In genomic region chr3:8765528-8765927, GRCh38 we compare ENCODE assay signal across 33 cellular contexts. TPM values are rescaled to one million over a fixed set of nuclear protein-coding genes. Genes with fewer than 3 reads are reported as not detected.
DNase-seq lines count a peak whose midpoint lies in the region; ATAC-seq, FAIRE-seq and TF ChIP-seq lines count a peak whose summit lies in the region.
"Had no signal": no experiment of that assay in that cellular context is flagged by ENCODE, and none has a peak within 500 bp of the region (broad histone marks: within the 10 kb centered on the region; RNA-seq: fewer than 3 reads in every experiment).

No MANE protein-coding gene starts in this region.

- no peak for TF ChIP-seq EP300 in HepG2 (IDR thresholded peaks at IDR 0.05; ENCODE audit: low read depth in 2 of 2, low read length in 2 of 2)
- no peak for TF ChIP-seq EP300 in HepG2 (CRISPR knock-in tag; IDR thresholded peaks at IDR 0.05; ENCODE audit: borderline replicate concordance)

- WGBS in HepG2 (ENCODE audit: low lambda C conversion rate), result 10% methylated on average over 3 of the region's 4 CpGs
- 48% methylated on average over 3 of the region's 4 CpGs for WGBS in right lobe of liver (ENCODE audit: insufficient coverage, low coverage, low lambda C conversion rate, missing lambda C conversion rate)
- WGBS in mesenchymal stem cell, result 88% methylated on average over 4 of the region's 4 CpGs

- H3K27me3 ChIP-seq in HepG2 (ENCODE audit: control insufficient read depth in 1 of 2, insufficient read depth in 2 of 2, low read length in 2 of 2), result peaks cover 0 to 15% of the 10 kb centered on the region in 2 experiments; a peak in 2 of 5 replicates
- H3K27me3 ChIP-seq in right lobe of liver, result peaks cover 0 to 3% of the 10 kb centered on the region in 2 donors
- H3K27me3 ChIP-seq in PC-3 (ENCODE audit: low read length), result no peaks in the 10 kb centered on the region
- peaks cover 0 to 60% of the 10 kb centered on the region in 2 experiments for H3K27me3 ChIP-seq in mesenchymal stem cell (ENCODE audit: control insufficient read depth in 1 of 2, insufficient read depth in 1 of 2, low read length in 2 of 2)

- H3F3A ChIP-seq in PC-3 (ENCODE audit: low read length, unreplicated experiment), result no peaks in the 10 kb centered on the region

- H2BK5ac ChIP-seq in mesenchymal stem cell (ENCODE audit: low read depth, low read length, poor library complexity, severe bottlenecking), result no peak overlapping the region

- no peak overlapping the region for H3K23ac ChIP-seq in mesenchymal stem cell (ENCODE audit: low read length in 2 of 2)

- no peaks in the 10 kb centered on the region for H3K9me2 ChIP-seq in PC-3 (replicated peaks; ENCODE audit: low read length)

- H3K27me3 Mint-ChIP-seq in stimulated activated naive B cell treated with anti-CD40 and anti-IgM and Interleukin-4, amounts not matched to agents 10 μg/mL and 1 μg/mL and 100 μg/mL, for 72 hours, result peaks cover 28 to 33% of the 10 kb centered on the region in 2 donors

- H3K4me3 Mint-ChIP-seq in stimulated activated naive B cell treated with anti-CD40 and anti-IgM and Interleukin-4, amounts not matched to agents 10 μg/mL and 1 μg/mL and 100 μg/mL, for 72 hours, result no peak overlapping the region
- H3K4me3 Mint-ChIP-seq: activated CD4-positive, alpha-beta T cell treated with anti-CD3 and anti-CD28 coated beads, Interleukin-2, amount 10 ng/mL, durations not matched to agents 7 days and 5 days; effector memory CD8-positive, alpha-beta T cell; GM23338; stimulated activated memory B cell treated with anti-CD40 and anti-IgM and Interleukin-4, amounts not matched to agents 10 μg/mL and 1 μg/mL and 100 μg/mL, for 72 hours; T-cell; type B pancreatic cell; WTC11 had no signal

- H3K9me3 ChIP-seq in HepG2 (ENCODE audit: low read length), result no peaks in the 10 kb centered on the region
- H3K9me3 ChIP-seq in right lobe of liver, result no peaks in the 10 kb centered on the region
- H3K9me3 ChIP-seq in PC-3 (ENCODE audit: low read length), result no peaks in the 10 kb centered on the region
- no peaks in the 10 kb centered on the region for H3K9me3 ChIP-seq in mesenchymal stem cell (ENCODE audit: control insufficient read depth, low read length)
- H3K9me3 ChIP-seq: A549, Caco-2, left ventricle myocardium inferior, prostate gland had no signal

- no peak overlapping the region for H4K8ac ChIP-seq in mesenchymal stem cell (ENCODE audit: low read length)

- no TSS peak for BruUV-seq in HepG2 (replicated peaks; lab: Mats Ljungman, UMichigan)
- BruUV-seq in PC-3 (replicated peaks; lab: Mats Ljungman, UMichigan), result no TSS peak

- H3K18ac ChIP-seq in mesenchymal stem cell (ENCODE audit: low read depth in 1 of 2, low read length in 2 of 2), result no peak overlapping the region

- TF ChIP-seq CTCF in HepG2 (CRISPR knock-in tag; IDR thresholded peaks at IDR 0.05) (no peak), right lobe of liver (IDR thresholded peaks at IDR 0.05) (no peak), PC-3 (conservative IDR thresholded peaks at IDR 0.05; ENCODE audit: low read depth, low read length) (no peak)

- no peaks in the 10 kb centered on the region for H4K20me1 ChIP-seq in HepG2 (ENCODE audit: insufficient read depth, low read length)
- no peaks in the 10 kb centered on the region for H4K20me1 ChIP-seq in PC-3 (ENCODE audit: low read length)

- no peak for DNase-seq in HepG2 (ENCODE audit: low spot score)
- no peak for DNase-seq in right lobe of liver
- DNase-seq in PC-3, result no peak
- DNase-seq in mesenchymal stem cell, result no peak
- DNase-seq in stimulated activated CD4-positive, alpha-beta T cell treated with anti-CD3 and anti-CD28 coated beads, Interleukin-1b, Interleukin-23, amount 100 ng/mL, for 48 hours, result no peak
- no peak for DNase-seq in NOMO-1 treated with dmso at 0.1 percent for 144 hours (lab: John Stamatoyannopoulos, UW; ENCODE audit: unreplicated experiment)
- DNase-seq in stimulated activated naive B cell treated with anti-CD40 and anti-IgM and Interleukin-4, amounts not matched to agents 10 μg/mL and 1 μg/mL and 100 μg/mL, for 72 hours, result no peak
- no peak for DNase-seq in HK-2 (ENCODE audit: unreplicated experiment)
- DNase-seq: activated CD4-positive, alpha-beta T cell treated with anti-CD3 and anti-CD28 coated beads, Interleukin-2, amount 10 ng/mL, durations not matched to agents 7 days and 5 days; activated naive CD4-positive, alpha-beta T cell; C1 segment of cervical spinal cord; Caco-2; central memory CD4-positive, alpha-beta T cell; DMS79; effector memory CD8-positive, alpha-beta T cell; erythroblast; foreskin keratinocyte; GF-D8; IMR-90; left ventricle myocardium inferior; NCI-H1092; NCI-H1694; T-cell had no signal

- no peak overlapping the region for H2AK5ac ChIP-seq in mesenchymal stem cell (ENCODE audit: low read length, severe bottlenecking)

- TF ChIP-seq POLR2A in HepG2 (IDR thresholded peaks at IDR 0.05; ENCODE audit: insufficient read depth in 1 of 2, low read depth in 2 of 2, low read length in 2 of 2) (no peak), right lobe of liver (IDR thresholded peaks at IDR 0.05) (no peak)

- no peak overlapping the region for H2AFZ ChIP-seq in HepG2 (ENCODE audit: low read length)
- no peak overlapping the region for H2AFZ ChIP-seq in PC-3 (ENCODE audit: low read length)
- no peak overlapping the region for H2AFZ ChIP-seq in mesenchymal stem cell (ENCODE audit: low read depth, low read length)
- H2AFZ ChIP-seq: GM23338 had no signal

- H3K27ac ChIP-seq in HepG2 (ENCODE audit: extremely low read length, insufficient read depth, low read length) (no peak overlapping the region), right lobe of liver (no peak overlapping the region), PC-3 (ENCODE audit: low read length) (no peak overlapping the region), mesenchymal stem cell (ENCODE audit: low read length, poor library complexity, severe bottlenecking) (no peak overlapping the region)
- H3K27ac ChIP-seq: A549, foreskin keratinocyte, left ventricle myocardium inferior, prostate gland, RWPE1 had no signal

- H3K4me1 Mint-ChIP-seq in stimulated activated naive B cell treated with anti-CD40 and anti-IgM and Interleukin-4, amounts not matched to agents 10 μg/mL and 1 μg/mL and 100 μg/mL, for 72 hours, result peaks cover 13 to 30% of the 10 kb centered on the region in 2 donors

- intact Hi-C loops in HepG2 (cut with micrococcal nuclease; ENCODE audit: unreplicated experiment), result no loop called here
- intact Hi-C loops in right lobe of liver (cut with DNase I), result loop anchor here in 1 of 2 donors (10.0 kb wide), 1 partner anchor 189 kb away; no protein-coding TSS in a partner anchor
- intact Hi-C loops in PC-3 (cut with micrococcal nuclease), result no loop called here

- H3K4me3 ChIP-seq in HepG2 (replicated peaks in 1 of 3; ENCODE audit: insufficient read depth in 1 of 3, low read depth in 2 of 3, low read length in 3 of 3), result no peak overlapping the region
- H3K4me3 ChIP-seq in right lobe of liver, result no peak overlapping the region
- no peak overlapping the region for H3K4me3 ChIP-seq in PC-3 (ENCODE audit: low read length)
- H3K4me3 ChIP-seq in mesenchymal stem cell (ENCODE audit: insufficient read depth in 1 of 2, low read depth in 1 of 2, low read length in 2 of 2), result no peak overlapping the region
- H3K4me3 ChIP-seq: A549, GM23338, left ventricle myocardium inferior, prostate gland had no signal

- FAIRE-seq in HepG2 (lab: Jason Lieb, UNC), result no peak
- FAIRE-seq: A549, keratinocyte had no signal

- no peak overlapping the region for H4K91ac ChIP-seq in mesenchymal stem cell (ENCODE audit: low read length)

- H3K36me3 ChIP-seq in HepG2 (replicated peaks in 1 of 2; ENCODE audit: control insufficient read depth in 1 of 2, insufficient read depth in 2 of 2, low read length in 2 of 2), result no peaks in the 10 kb centered on the region
- H3K36me3 ChIP-seq in right lobe of liver, result no peaks in the 10 kb centered on the region
- H3K36me3 ChIP-seq in PC-3 (ENCODE audit: low read depth, low read length), result no peaks in the 10 kb centered on the region
- H3K36me3 ChIP-seq in mesenchymal stem cell (ENCODE audit: control insufficient read depth in 1 of 2, insufficient read depth in 2 of 2, low read depth in 1 of 2, low read length in 2 of 2), result peaks cover 0 to 56% of the 10 kb centered on the region in 2 experiments
- H3K36me3 ChIP-seq: left ventricle myocardium inferior, prostate gland had no signal

- no peak overlapping the region for H2BK15ac ChIP-seq in mesenchymal stem cell (ENCODE audit: low read depth, poor library complexity, severe bottlenecking)

- ATAC-seq in HepG2 (no peak), right lobe of liver (no peak), PC-3 (no peak)
- no peak for ATAC-seq in stimulated activated naive B cell treated with anti-CD40 and anti-IgM and Interleukin-4, amounts not matched to agents 10 μg/mL and 1 μg/mL and 100 μg/mL, for 72 hours (replicated peaks)
- ATAC-seq: A549; effector memory CD8-positive, alpha-beta T cell; foreskin keratinocyte; GM23338; stimulated activated memory B cell treated with anti-CD40 and anti-IgM and Interleukin-4, amounts not matched to agents 10 μg/mL and 1 μg/mL and 100 μg/mL, for 72 hours; T-cell; WTC11 had no signal

- CTCF ChIA-PET in HepG2 (lab: Yijun Ruan, JAX; ENCODE audit: low intra/inter-chr PET ratio, low total read pairs), result no interaction called here
- CTCF ChIA-PET in PC-3 (lab: Charles Lee), result no interaction called here

- H3K9ac ChIP-seq in HepG2 (ENCODE audit: insufficient read depth, low read depth, low read length) (no peak overlapping the region), PC-3 (ENCODE audit: low read length) (no peak overlapping the region), mesenchymal stem cell (ENCODE audit: low read length) (no peak overlapping the region)

- no peak overlapping the region for H2BK12ac ChIP-seq in mesenchymal stem cell (ENCODE audit: low read length in 2 of 2)

- no peak overlapping the region for H3K27ac Mint-ChIP-seq in stimulated activated naive B cell treated with anti-CD40 and anti-IgM and Interleukin-4, amounts not matched to agents 10 μg/mL and 1 μg/mL and 100 μg/mL, for 72 hours
- H3K27ac Mint-ChIP-seq: activated CD4-positive, alpha-beta T cell treated with anti-CD3 and anti-CD28 coated beads, Interleukin-2, amount 10 ng/mL, durations not matched to agents 7 days and 5 days; effector memory CD8-positive, alpha-beta T cell; GM23338; stimulated activated memory B cell treated with anti-CD40 and anti-IgM and Interleukin-4, amounts not matched to agents 10 μg/mL and 1 μg/mL and 100 μg/mL, for 72 hours; T-cell; type B pancreatic cell; WTC11 had no signal

- H3K79me1 ChIP-seq in mesenchymal stem cell (replicated peaks; ENCODE audit: low read length, poor library complexity, severe bottlenecking), result peaks cover 11% of the 10 kb centered on the region

- POLR2A ChIA-PET in HepG2 (lab: Yijun Ruan, JAX), result no interaction called here
- POLR2A ChIA-PET in PC-3 (lab: Charles Lee; ENCODE audit: unreplicated experiment), result no interaction called here

- in situ Hi-C loops in HepG2 (cut with HindIII; ENCODE audit: extremely low pct_ligation_motif_present, low pct_unique_long_range_greater_than_20kb), result no loop called here

- no peak overlapping the region for H3K4ac ChIP-seq in mesenchymal stem cell (ENCODE audit: low read depth in 1 of 2, low read length in 2 of 2)

- no peak overlapping the region for H3K14ac ChIP-seq in mesenchymal stem cell (ENCODE audit: low read length in 2 of 2)

- no peak for TF ChIP-seq RAD21 in HepG2 (CRISPR knock-in tag; IDR thresholded peaks at IDR 0.05)

- H3K36me3 Mint-ChIP-seq in stimulated activated naive B cell treated with anti-CD40 and anti-IgM and Interleukin-4, amounts not matched to agents 10 μg/mL and 1 μg/mL and 100 μg/mL, for 72 hours, result peaks cover 0 to 2% of the 10 kb centered on the region in 2 donors
- H3K36me3 Mint-ChIP-seq: stimulated activated memory B cell treated with anti-CD40 and anti-IgM and Interleukin-4, amounts not matched to agents 10 μg/mL and 1 μg/mL and 100 μg/mL, for 72 hours; T-cell; type B pancreatic cell; WTC11 had no signal

- peaks cover 38% of the 10 kb centered on the region for H3K4me1 ChIP-seq in HepG2 (ENCODE audit: insufficient read depth, low read length)
- peaks cover 0 to 13% (median 0%) of the 10 kb centered on the region in 4 donors for H3K4me1 ChIP-seq in right lobe of liver
- peaks cover 37% of the 10 kb centered on the region; the same call in 1 of the 2 replicates for H3K4me1 ChIP-seq in PC-3 (ENCODE audit: insufficient read depth, low read length)
- peaks cover 38% of the 10 kb centered on the region for H3K4me1 ChIP-seq in mesenchymal stem cell (ENCODE audit: control insufficient read depth, insufficient read depth, low read depth, low read length)
- H3K4me1 ChIP-seq: A549, foreskin keratinocyte had no signal

- H3K79me2 ChIP-seq in HepG2 (ENCODE audit: insufficient read depth, low read length) (no peaks in the 10 kb centered on the region), PC-3 (ENCODE audit: low read length) (peaks cover 11% of the 10 kb centered on the region)

- no peak overlapping the region for H2BK120ac ChIP-seq in mesenchymal stem cell (ENCODE audit: low read depth, low read length)

- no peaks in the 10 kb centered on the region for H3K9me3 Mint-ChIP-seq in stimulated activated naive B cell treated with anti-CD40 and anti-IgM and Interleukin-4, amounts not matched to agents 10 μg/mL and 1 μg/mL and 100 μg/mL, for 72 hours
- H3K9me3 Mint-ChIP-seq: activated CD4-positive, alpha-beta T cell treated with anti-CD3 and anti-CD28 coated beads, Interleukin-2, amount 10 ng/mL, durations not matched to agents 7 days and 5 days; effector memory CD8-positive, alpha-beta T cell; GM23338; stimulated activated memory B cell treated with anti-CD40 and anti-IgM and Interleukin-4, amounts not matched to agents 10 μg/mL and 1 μg/mL and 100 μg/mL, for 72 hours; T-cell; type B pancreatic cell; WTC11 had no signal

- H3K4me2 ChIP-seq in HepG2 (ENCODE audit: low read depth, low read length) (no peak overlapping the region), PC-3 (ENCODE audit: low read length) (peak overlapping the region; percentile 93; the same call in 1 of the 2 replicates), mesenchymal stem cell (ENCODE audit: low read length, poor library complexity, severe bottlenecking) (peak overlapping the region; percentile 76)
- H3K4me2 ChIP-seq: A549, GM23338 had no signal

RNA-seq across cellular contexts. Expression of gene OXTR, which starts 3.9 kb away (rescaled TPM):
- 0.88 and 0.95 TPM in 2 replicates for total RNA-seq in HepG2 (2016; rRNA removed; fragmentation: Illumina TruSeq; extraction: Trizol)
- 0.10 and 0.44 TPM in 2 replicates for total RNA-seq in HepG2 (2016; cell fraction: cytosol; rRNA removed; fragmentation: Illumina TruSeq; extraction: Trizol; ENCODE audit: low read depth)
- total RNA-seq in HepG2 (2016; cell fraction: insoluble cytoplasmic fraction; rRNA removed; fragmentation: Illumina TruSeq; extraction: Trizol), result 0.68 and 0.95 TPM in 2 replicates
- total RNA-seq in HepG2 (2016; cell fraction: membrane; rRNA removed; fragmentation: Illumina TruSeq; extraction: Trizol), result 0.38 and 0.49 TPM in 2 replicates
- total RNA-seq in HepG2 (2016; cell fraction: nucleus; rRNA removed; fragmentation: Illumina TruSeq; extraction: Trizol), result 1.8 and 2.1 TPM in 2 replicates
- 0.36 and 0.39 TPM in 2 replicates for polyA plus RNA-seq in HepG2 (2011; rRNA removed)
- 0.17 and 0.19 TPM in 2 replicates for polyA plus RNA-seq in HepG2 (2011; cell fraction: cytosol; rRNA removed)
- polyA plus RNA-seq in HepG2 (2011; cell fraction: nucleus; rRNA removed), result 1.0 and 1.2 TPM in 2 replicates
- 0.24 and 0.37 TPM in 2 replicates for polyA plus RNA-seq in HepG2 (2012)
- polyA plus RNA-seq in HepG2 (2016; cell fraction: cytosol; fragmentation: Illumina TruSeq; extraction: Trizol; ENCODE audit: low read depth), result 0.07 and 0.12 TPM in 2 replicates
- 0.88 and 1.1 TPM in 2 replicates for polyA plus RNA-seq in HepG2 (2016; cell fraction: insoluble cytoplasmic fraction; fragmentation: Illumina TruSeq; extraction: Trizol; ENCODE audit: low read depth)
- 0.18 and 0.26 TPM in 2 replicates for polyA plus RNA-seq in HepG2 (2016; cell fraction: membrane; fragmentation: Illumina TruSeq; extraction: Trizol; ENCODE audit: low read depth)
- 3.6 and 4.1 TPM in 2 replicates for polyA plus RNA-seq in HepG2 (2016; cell fraction: nucleus; fragmentation: Illumina TruSeq; extraction: Trizol; ENCODE audit: insufficient read depth, low read depth)
- polyA minus RNA-seq in HepG2 (2011; rRNA and poly(A)+ RNA removed; ENCODE audit: low replicate concordance), result 1.1 and 3.6 TPM in 2 replicates
- polyA minus RNA-seq in HepG2 (2011; cell fraction: cytosol; rRNA and poly(A)+ RNA removed), result 0.09 and 0.40 TPM in 2 replicates
- 0.37 and 1.0 TPM in 2 replicates for polyA minus RNA-seq in HepG2 (2011; cell fraction: nucleus; rRNA and poly(A)+ RNA removed)
- under 1 TPM; 0.04 to 0.31 (median 0.20) TPM for total RNA-seq in right lobe of liver
- total RNA-seq in PC-3 (2014; rRNA removed), result 21.5 and 23.1 TPM in 2 replicates
- polyA plus RNA-seq in mesenchymal stem cell (2013, experiment 1 of 2), result 1.6 TPM
- 1.7 TPM for polyA plus RNA-seq in mesenchymal stem cell (2013, experiment 2 of 2)

RNA-seq across cellular contexts. Expression of gene CAV3, which starts 31.9 kb away (rescaled TPM):
- total RNA-seq in HepG2 (2016; rRNA removed; fragmentation: Illumina TruSeq; extraction: Trizol), result not detected in 2 replicates
- total RNA-seq in HepG2 (2016; cell fraction: cytosol; rRNA removed; fragmentation: Illumina TruSeq; extraction: Trizol; ENCODE audit: low read depth), result not detected in 2 replicates
- total RNA-seq in HepG2 (2016; cell fraction: insoluble cytoplasmic fraction; rRNA removed; fragmentation: Illumina TruSeq; extraction: Trizol), result not detected in 2 replicates
- total RNA-seq in HepG2 (2016; cell fraction: membrane; rRNA removed; fragmentation: Illumina TruSeq; extraction: Trizol), result not detected in 2 replicates
- not detected in 2 replicates for total RNA-seq in HepG2 (2016; cell fraction: nucleus; rRNA removed; fragmentation: Illumina TruSeq; extraction: Trizol)
- polyA plus RNA-seq in HepG2 (2011; rRNA removed), result not detected in 2 replicates
- polyA plus RNA-seq in HepG2 (2011; cell fraction: cytosol; rRNA removed), result not detected in 2 replicates
- polyA plus RNA-seq in HepG2 (2011; cell fraction: nucleus; rRNA removed), result not detected in 2 replicates
- not detected in 2 replicates for polyA plus RNA-seq in HepG2 (2012)
- not detected in 2 replicates for polyA plus RNA-seq in HepG2 (2016; cell fraction: cytosol; fragmentation: Illumina TruSeq; extraction: Trizol; ENCODE audit: low read depth)
- not detected in 2 replicates for polyA plus RNA-seq in HepG2 (2016; cell fraction: insoluble cytoplasmic fraction; fragmentation: Illumina TruSeq; extraction: Trizol; ENCODE audit: low read depth)
- polyA plus RNA-seq in HepG2 (2016; cell fraction: membrane; fragmentation: Illumina TruSeq; extraction: Trizol; ENCODE audit: low read depth), result not detected in 2 replicates
- not detected in 2 replicates for polyA plus RNA-seq in HepG2 (2016; cell fraction: nucleus; fragmentation: Illumina TruSeq; extraction: Trizol; ENCODE audit: insufficient read depth, low read depth)
- not detected in 2 replicates for polyA minus RNA-seq in HepG2 (2011; rRNA and poly(A)+ RNA removed; ENCODE audit: low replicate concordance)
- polyA minus RNA-seq in HepG2 (2011; cell fraction: cytosol; rRNA and poly(A)+ RNA removed), result not detected in 2 replicates
- not detected in 2 replicates for polyA minus RNA-seq in HepG2 (2011; cell fraction: nucleus; rRNA and poly(A)+ RNA removed)
- not detected for total RNA-seq in right lobe of liver
- total RNA-seq in PC-3 (2014; rRNA removed), result not detected in 2 replicates
- not detected for polyA plus RNA-seq in mesenchymal stem cell (2013, experiment 1 of 2)
- polyA plus RNA-seq in mesenchymal stem cell (2013, experiment 2 of 2), result not detected
- total RNA-seq: activated CD4-positive, alpha-beta T cell treated with anti-CD3 and anti-CD28 coated beads, Interleukin-2, amount 10 ng/mL, durations not matched to agents 7 days and 5 days; Caco-2; foreskin keratinocyte; GM23338; mesenteric fat pad; SK-MEL-5; T-cell; WTC11 had no signal
- polyA plus RNA-seq: A549, foreskin keratinocyte, GM23338, keratinocyte had no signal
